ENCODE assay signal across 1 cellular context in the genomic region with DNA sequence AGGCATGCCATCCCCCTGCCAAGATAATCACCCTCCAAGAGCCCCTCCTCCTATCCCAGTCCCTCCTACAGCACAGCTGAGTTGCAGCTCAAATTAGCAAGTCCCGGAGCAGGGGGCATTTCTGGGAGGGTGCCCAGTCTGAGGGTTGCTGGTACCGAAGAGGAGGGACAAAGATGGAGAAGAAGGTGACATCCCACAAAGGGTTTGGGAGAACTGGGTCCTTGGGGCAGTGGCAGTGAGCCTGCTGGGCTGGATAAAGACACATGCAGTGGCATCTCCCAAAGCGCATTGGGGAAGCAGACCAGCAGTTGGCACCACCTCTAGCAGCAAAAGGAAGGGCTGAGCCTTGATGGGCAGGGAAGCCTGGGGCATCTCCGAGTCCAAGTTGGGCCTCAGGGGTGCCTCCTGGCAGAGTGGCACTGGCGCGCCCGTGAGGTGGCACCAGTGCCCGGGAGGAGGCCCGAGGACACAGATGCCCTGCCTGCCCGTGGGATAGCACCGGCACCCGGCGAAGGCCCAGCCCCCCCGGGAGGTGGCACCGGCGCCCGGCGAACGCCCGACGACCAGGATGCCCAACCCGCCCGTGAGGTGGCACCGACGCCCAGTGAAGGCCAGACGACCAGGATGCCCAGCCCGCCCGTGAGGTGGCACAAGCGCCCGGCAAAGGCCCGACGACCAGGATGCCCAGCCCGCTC.
TF ChIP-seq lines count a peak whose summit lies in the region.

No MANE protein-coding gene starts in this region.

TF ChIP-seq in WTC11, 78 proteins besides CTCF, POLR2A, EP300 and RAD21 (continued from another document):
- TF ChIP-seq, protein P1, sequence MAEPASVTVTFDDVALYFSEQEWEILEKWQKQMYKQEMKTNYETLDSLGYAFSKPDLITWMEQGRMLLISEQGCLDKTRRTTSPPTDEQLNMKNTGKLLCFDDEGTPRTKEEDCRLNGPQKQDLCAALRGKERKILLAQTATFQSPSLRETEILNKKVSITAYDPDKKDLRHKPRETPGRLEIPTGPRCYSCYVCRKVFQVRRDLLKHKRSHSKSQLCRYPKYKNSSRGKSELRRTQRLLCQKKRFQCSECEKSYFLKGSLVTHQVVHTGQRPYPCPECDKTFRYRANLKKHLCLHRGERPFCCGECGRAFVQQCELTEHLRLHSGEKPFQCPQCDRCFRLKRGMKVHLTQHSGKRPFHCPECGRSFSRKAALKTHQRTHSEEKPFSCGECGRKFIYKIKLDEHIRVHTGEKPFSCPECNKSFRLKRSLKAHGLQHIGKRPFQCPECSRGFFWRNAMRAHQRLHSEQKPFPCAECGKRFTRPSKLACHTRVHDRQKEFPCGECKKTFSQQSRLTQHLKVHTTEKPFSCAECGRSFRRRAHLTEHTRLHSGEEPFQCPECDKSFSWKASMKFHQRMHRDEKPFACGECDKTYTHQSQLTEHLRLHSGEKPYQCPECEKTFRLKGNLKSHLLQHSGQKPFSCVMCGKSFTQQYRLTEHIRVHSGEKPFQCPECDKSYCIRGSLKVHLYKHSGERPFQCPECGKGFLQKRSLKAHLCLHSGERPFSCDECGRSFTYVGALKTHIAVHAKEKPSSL (CRISPR knock-in tag; conservative IDR thresholded peaks at IDR 0.05): no peak
- TF ChIP-seq FOXJ3 (CRISPR knock-in tag; IDR thresholded peaks at IDR 0.05; ENCODE audit: borderline replicate concordance) (no peak), USF1 (CRISPR knock-in tag; IDR thresholded peaks at IDR 0.05) (no peak)
- TF ChIP-seq, protein P2, sequence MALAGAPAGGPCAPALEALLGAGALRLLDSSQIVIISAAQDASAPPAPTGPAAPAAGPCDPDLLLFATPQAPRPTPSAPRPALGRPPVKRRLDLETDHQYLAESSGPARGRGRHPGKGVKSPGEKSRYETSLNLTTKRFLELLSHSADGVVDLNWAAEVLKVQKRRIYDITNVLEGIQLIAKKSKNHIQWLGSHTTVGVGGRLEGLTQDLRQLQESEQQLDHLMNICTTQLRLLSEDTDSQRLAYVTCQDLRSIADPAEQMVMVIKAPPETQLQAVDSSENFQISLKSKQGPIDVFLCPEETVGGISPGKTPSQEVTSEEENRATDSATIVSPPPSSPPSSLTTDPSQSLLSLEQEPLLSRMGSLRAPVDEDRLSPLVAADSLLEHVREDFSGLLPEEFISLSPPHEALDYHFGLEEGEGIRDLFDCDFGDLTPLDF (CRISPR knock-in tag; IDR thresholded peaks at IDR 0.05): no peak
- TF ChIP-seq, protein P3, sequence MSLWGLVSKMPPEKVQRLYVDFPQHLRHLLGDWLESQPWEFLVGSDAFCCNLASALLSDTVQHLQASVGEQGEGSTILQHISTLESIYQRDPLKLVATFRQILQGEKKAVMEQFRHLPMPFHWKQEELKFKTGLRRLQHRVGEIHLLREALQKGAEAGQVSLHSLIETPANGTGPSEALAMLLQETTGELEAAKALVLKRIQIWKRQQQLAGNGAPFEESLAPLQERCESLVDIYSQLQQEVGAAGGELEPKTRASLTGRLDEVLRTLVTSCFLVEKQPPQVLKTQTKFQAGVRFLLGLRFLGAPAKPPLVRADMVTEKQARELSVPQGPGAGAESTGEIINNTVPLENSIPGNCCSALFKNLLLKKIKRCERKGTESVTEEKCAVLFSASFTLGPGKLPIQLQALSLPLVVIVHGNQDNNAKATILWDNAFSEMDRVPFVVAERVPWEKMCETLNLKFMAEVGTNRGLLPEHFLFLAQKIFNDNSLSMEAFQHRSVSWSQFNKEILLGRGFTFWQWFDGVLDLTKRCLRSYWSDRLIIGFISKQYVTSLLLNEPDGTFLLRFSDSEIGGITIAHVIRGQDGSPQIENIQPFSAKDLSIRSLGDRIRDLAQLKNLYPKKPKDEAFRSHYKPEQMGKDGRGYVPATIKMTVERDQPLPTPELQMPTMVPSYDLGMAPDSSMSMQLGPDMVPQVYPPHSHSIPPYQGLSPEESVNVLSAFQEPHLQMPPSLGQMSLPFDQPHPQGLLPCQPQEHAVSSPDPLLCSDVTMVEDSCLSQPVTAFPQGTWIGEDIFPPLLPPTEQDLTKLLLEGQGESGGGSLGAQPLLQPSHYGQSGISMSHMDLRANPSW (CRISPR knock-in tag; conservative IDR thresholded peaks at IDR 0.05; ENCODE audit: low read depth): no peak
- TF ChIP-seq, protein P4, sequence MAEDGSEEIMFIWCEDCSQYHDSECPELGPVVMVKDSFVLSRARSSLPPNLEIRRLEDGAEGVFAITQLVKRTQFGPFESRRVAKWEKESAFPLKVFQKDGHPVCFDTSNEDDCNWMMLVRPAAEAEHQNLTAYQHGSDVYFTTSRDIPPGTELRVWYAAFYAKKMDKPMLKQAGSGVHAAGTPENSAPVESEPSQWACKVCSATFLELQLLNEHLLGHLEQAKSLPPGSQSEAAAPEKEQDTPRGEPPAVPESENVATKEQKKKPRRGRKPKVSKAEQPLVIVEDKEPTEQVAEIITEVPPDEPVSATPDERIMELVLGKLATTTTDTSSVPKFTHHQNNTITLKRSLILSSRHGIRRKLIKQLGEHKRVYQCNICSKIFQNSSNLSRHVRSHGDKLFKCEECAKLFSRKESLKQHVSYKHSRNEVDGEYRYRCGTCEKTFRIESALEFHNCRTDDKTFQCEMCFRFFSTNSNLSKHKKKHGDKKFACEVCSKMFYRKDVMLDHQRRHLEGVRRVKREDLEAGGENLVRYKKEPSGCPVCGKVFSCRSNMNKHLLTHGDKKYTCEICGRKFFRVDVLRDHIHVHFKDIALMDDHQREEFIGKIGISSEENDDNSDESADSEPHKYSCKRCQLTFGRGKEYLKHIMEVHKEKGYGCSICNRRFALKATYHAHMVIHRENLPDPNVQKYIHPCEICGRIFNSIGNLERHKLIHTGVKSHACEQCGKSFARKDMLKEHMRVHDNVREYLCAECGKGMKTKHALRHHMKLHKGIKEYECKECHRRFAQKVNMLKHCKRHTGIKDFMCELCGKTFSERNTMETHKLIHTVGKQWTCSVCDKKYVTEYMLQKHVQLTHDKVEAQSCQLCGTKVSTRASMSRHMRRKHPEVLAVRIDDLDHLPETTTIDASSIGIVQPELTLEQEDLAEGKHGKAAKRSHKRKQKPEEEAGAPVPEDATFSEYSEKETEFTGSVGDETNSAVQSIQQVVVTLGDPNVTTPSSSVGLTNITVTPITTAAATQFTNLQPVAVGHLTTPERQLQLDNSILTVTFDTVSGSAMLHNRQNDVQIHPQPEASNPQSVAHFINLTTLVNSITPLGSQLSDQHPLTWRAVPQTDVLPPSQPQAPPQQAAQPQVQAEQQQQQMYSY (CRISPR knock-in tag; IDR thresholded peaks at IDR 0.05): no peak
